Comparison of ENCODE assay signal across 7 cellular contexts in the genomic region with DNA sequence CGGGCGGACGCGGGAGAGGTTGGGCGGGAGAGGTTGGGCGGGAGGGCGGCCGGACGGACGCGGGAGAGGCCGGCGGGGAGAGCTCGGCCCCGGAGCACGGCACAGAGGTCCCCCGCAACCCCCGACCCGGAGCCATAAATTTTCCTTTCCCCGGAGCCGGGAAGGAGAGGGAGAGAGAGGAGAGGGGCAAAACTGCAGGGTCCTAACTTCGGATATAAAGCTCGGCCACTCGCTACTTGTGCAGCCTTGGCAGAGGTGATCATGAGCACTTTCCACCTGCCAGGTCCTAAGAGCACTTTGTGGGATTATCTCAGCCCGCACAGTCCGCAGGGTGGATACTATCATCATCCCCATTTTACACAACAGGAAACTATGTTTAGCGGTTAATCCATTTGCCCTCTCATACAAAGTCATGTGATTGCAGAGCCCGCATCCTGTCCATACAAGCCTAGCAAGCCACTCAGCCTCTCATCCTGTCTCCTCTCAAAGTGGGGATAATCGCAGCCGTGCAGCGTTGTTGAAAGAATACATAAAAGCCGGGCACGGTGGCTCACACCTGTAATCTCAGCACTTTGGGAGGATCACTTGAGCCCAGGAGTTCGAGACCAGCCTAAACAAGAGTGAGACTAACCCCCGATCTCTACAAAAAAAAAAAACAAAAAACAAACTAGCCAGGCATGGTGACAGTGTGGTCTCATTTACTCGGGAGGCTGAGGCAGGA. TPM values are rescaled to one million over a fixed set of nuclear protein-coding genes. Genes with fewer than 3 reads are reported as not detected.
DNase-seq lines count a peak whose midpoint lies in the region; ATAC-seq and TF ChIP-seq lines count a peak whose summit lies in the region.

No MANE protein-coding gene starts in this region.

- H3K4me1 Mint-ChIP-seq in activated B cell treated with CpG ODN at 0.5 μM for 24 hours (peaks cover 20% of the 10 kb centered on the region), mesothelial cell of epicardium (peaks cover 18% of the 10 kb centered on the region)
- peaks cover 56% of the 10 kb centered on the region for H3K4me1 Mint-ChIP-seq in stimulated activated naive CD8-positive, alpha-beta T cell treated with anti-CD3 and anti-CD28 coated beads, Interleukin-15, amount 100 ng/mL, for 72 hours

- no peak for ATAC-seq in activated B cell treated with CpG ODN at 0.5 μM for 24 hours (ENCODE audit: low read depth)
- peak; percentile 76 for ATAC-seq in stimulated activated naive CD8-positive, alpha-beta T cell treated with anti-CD3 and anti-CD28 coated beads, Interleukin-15, amount 100 ng/mL, for 72 hours
- no peak for ATAC-seq in GM21717 (IDR thresholded peaks at IDR 0.05; ENCODE audit: unreplicated experiment)

- POLR2A ChIA-PET in activated B cell treated with CpG ODN at 0.5 μM for 24 hours (lab: Charles Lee): interaction anchor here (1.0 to 3.5 kb wide), 4 partner anchors 9 to 109 kb away, joined by 3 to 46 read pairs (median 12); a partner anchor contains a TSS

- H3K9me3 Mint-ChIP-seq in activated B cell treated with CpG ODN at 0.5 μM for 24 hours: no peaks in the 10 kb centered on the region
- H3K9me3 Mint-ChIP-seq in mesothelial cell of epicardium: no peaks in the 10 kb centered on the region
- no peaks in the 10 kb centered on the region for H3K9me3 Mint-ChIP-seq in stimulated activated naive CD8-positive, alpha-beta T cell treated with anti-CD3 and anti-CD28 coated beads, Interleukin-15, amount 100 ng/mL, for 72 hours

- H3K27me3 Mint-ChIP-seq in activated B cell treated with CpG ODN at 0.5 μM for 24 hours (no peaks in the 10 kb centered on the region), mesothelial cell of epicardium (ENCODE audit: low read depth) (no peaks in the 10 kb centered on the region)
- no peaks in the 10 kb centered on the region for H3K27me3 Mint-ChIP-seq in stimulated activated naive CD8-positive, alpha-beta T cell treated with anti-CD3 and anti-CD28 coated beads, Interleukin-15, amount 100 ng/mL, for 72 hours

- H3K4me3 ChIP-seq in GM12875 (ENCODE audit: low read depth, low read length): peak overlapping the region; percentile 71

- H3K4me3 Mint-ChIP-seq in activated B cell treated with CpG ODN at 0.5 μM for 24 hours (peak overlapping the region; percentile 77), mesothelial cell of epicardium (peak overlapping the region; percentile 68)
- H3K4me3 Mint-ChIP-seq in stimulated activated naive CD8-positive, alpha-beta T cell treated with anti-CD3 and anti-CD28 coated beads, Interleukin-15, amount 100 ng/mL, for 72 hours: peak overlapping the region; percentile 70 to 76

- intact Hi-C loops in activated B cell treated with CpG ODN at 0.5 μM for 24 hours (cut with micrococcal nuclease): no loop called here

- peak overlapping the region; percentile 68 for H3K27ac Mint-ChIP-seq in activated B cell treated with CpG ODN at 0.5 μM for 24 hours
- H3K27ac Mint-ChIP-seq in mesothelial cell of epicardium: peak overlapping the region; percentile 56
- H3K27ac Mint-ChIP-seq in stimulated activated naive CD8-positive, alpha-beta T cell treated with anti-CD3 and anti-CD28 coated beads, Interleukin-15, amount 100 ng/mL, for 72 hours: peak overlapping the region; percentile 86 to 92

- H3K36me3 Mint-ChIP-seq in activated B cell treated with CpG ODN at 0.5 μM for 24 hours (ENCODE audit: low read depth) (peaks cover 1% of the 10 kb centered on the region), mesothelial cell of epicardium (no peaks in the 10 kb centered on the region)

- CTCF ChIA-PET in activated B cell treated with CpG ODN at 0.5 μM for 24 hours (lab: Charles Lee): no interaction called here

- TF ChIP-seq CTCF in GM12875 (IDR thresholded peaks at IDR 0.05; ENCODE audit: borderline replicate concordance, insufficient read depth, low read depth, low read length) (no peak), activated B cell treated with CpG ODN at 0.5 μM for 24 hours (IDR thresholded peaks at IDR 0.05) (no peak), mesothelial cell of epicardium (IDR thresholded peaks at IDR 0.05; ENCODE audit: unreplicated experiment) (no peak)

- peak; percentile 37 to 74 for DNase-seq in NCI-H2081 (lab: John Stamatoyannopoulos, UW)
- DNase-seq in activated B cell treated with CpG ODN at 0.5 μM for 24 hours: peak; percentile 30
- DNase-seq in dermis microvascular lymphatic vessel endothelial cell (ENCODE audit: low read depth in 2 of 2): peak; percentile 40 to 72
- DNase-seq in mesothelial cell of epicardium (ENCODE audit: low spot score in 2 of 2, unreplicated experiment in 2 of 2): peak in 1 of 2 experiments; percentile 50
- DNase-seq in stimulated activated naive CD8-positive, alpha-beta T cell treated with anti-CD3 and anti-CD28 coated beads, Interleukin-15, amount 100 ng/mL, for 72 hours: peak; percentile 42 to 69

RNA-seq across cellular contexts. Expression of a gene that starts 0.8 kb away (rescaled TPM):
- total RNA-seq in activated B cell treated with CpG ODN at 0.5 μM for 24 hours (12.9 and 15.6 TPM in 2 replicates), dermis microvascular lymphatic vessel endothelial cell (22.2 and 32.2 TPM in 2 replicates), mesothelial cell of epicardium (83.2 to 86.0 TPM (median 83.2 TPM) in 3 replicates)

RNA-seq across cellular contexts. Expression of a gene that starts 8.9 kb away (rescaled TPM):
- total RNA-seq in activated B cell treated with CpG ODN at 0.5 μM for 24 hours: 154 and 164 TPM in 2 replicates
- total RNA-seq in dermis microvascular lymphatic vessel endothelial cell: 82.6 and 100 TPM in 2 replicates
- 80.6 to 86.1 TPM (median 80.9 TPM) in 3 replicates for total RNA-seq in mesothelial cell of epicardium
